In genomic region chr17:80219777-80220708, GRCh38 we compare ENCODE assay signal across 8 cellular contexts. TPM values are rescaled to one million over a fixed set of nuclear protein-coding genes. Genes with fewer than 3 reads are reported as not detected.
DNase-seq lines count a peak whose midpoint lies in the region; ATAC-seq and TF ChIP-seq lines count a peak whose summit lies in the region.

Gene SGSH, minus strand, starts transcription at chr17:80220333. Its CDS starts 20 bp downstream, at chr17:80220313.
Gene SLC26A11, plus strand, starts transcription at chr17:80220427. Its CDS starts 1,134 bp downstream, at chr17:80221561.

- peak; percentile 48 for ATAC-seq in HG03175 (IDR thresholded peaks at IDR 0.05; ENCODE audit: unreplicated experiment)
- peak; percentile 53 to 54 for ATAC-seq in naive thymus-derived CD8-positive, alpha-beta T cell
- ATAC-seq in stimulated activated naive CD8-positive, alpha-beta T cell treated with anti-CD3 and anti-CD28 coated beads, Interleukin-15, Interleukin-2, amounts not matched to agents 100 U/mL and 50 U/mL, for 24 hours = peak; percentile 34
- ATAC-seq in GM19324 (IDR thresholded peaks at IDR 0.05; ENCODE audit: low FRiP score, unreplicated experiment) = no peak

- DNase-seq in GM13976 (ENCODE audit: low spot score) (peak; percentile 90), OCI-LY7 (ENCODE audit: low spot score) (peak; percentile 71), fibroblast of lung (ENCODE audit: low read depth in 2 of 2) (peak; percentile 41 to 42)
- peak; percentile 40 to 47 for DNase-seq in activated T-helper 1 cell treated with anti-CD3 and anti-CD28 coated beads, Interleukin-2, amount 50 U/mL, for 16 hours (ENCODE audit: low read depth in 1 of 2, low spot score in 1 of 2)
- peak in 9 of 10 donors; percentile 17 to 76 (median 47) for DNase-seq in naive thymus-derived CD8-positive, alpha-beta T cell
- DNase-seq in stimulated activated naive CD8-positive, alpha-beta T cell treated with anti-CD3 and anti-CD28 coated beads, Interleukin-15, Interleukin-2, amounts not matched to agents 100 U/mL and 50 U/mL, for 24 hours = peak; percentile 79

- CTCF ChIA-PET in OCI-LY7 (lab: Charles Lee; ENCODE audit: unreplicated experiment) = interaction anchor here (0.5 to 0.6 kb wide), 2 partner anchors 121 to 143 kb away, joined by 3 to 4 read pairs; no protein-coding TSS in a partner anchor

- H3K36me3 ChIP-seq in OCI-LY7 (ENCODE audit: insufficient read depth, low read length) = peaks cover 7% of the 10 kb centered on the region
- peaks cover 13% of the 10 kb centered on the region for H3K36me3 ChIP-seq in fibroblast of lung (ENCODE audit: control insufficient read depth, insufficient read depth, low read length)

- H3K9ac ChIP-seq in fibroblast of lung (ENCODE audit: insufficient read depth, low read length) = peak within 1 kb of the TSS; percentile 76

- in situ Hi-C loops in GM13976 (cut with MboI; ENCODE audit: low sequenced_read_pairs, unreplicated experiment) = no loop called here

- intact Hi-C loops in OCI-LY7 (cut with micrococcal nuclease; ENCODE audit: unreplicated experiment) = no loop called here

- H3K9me3 ChIP-seq in OCI-LY7 (ENCODE audit: low read length) (no peaks in the 10 kb centered on the region), fibroblast of lung (ENCODE audit: control insufficient read depth, insufficient read depth, low read depth, low read length) (no peaks in the 10 kb centered on the region)

- POLR2A ChIA-PET in OCI-LY7 (lab: Charles Lee) = interaction anchor here (0.6 kb wide), 3 partner anchors 74 to 695 kb away, joined by 4 to 5 read pairs (median 5); no protein-coding TSS in a partner anchor
- POLR2A ChIA-PET in naive thymus-derived CD8-positive, alpha-beta T cell (lab: Charles Lee) = interaction anchor here (0.7 to 4.0 kb wide), 12 partner anchors 12 to 719 kb away, joined by 3 to 21 read pairs (median 5); partner anchors contain the start of genes EIF4A3 and GAA

- H3K4me1 ChIP-seq in OCI-LY7 (ENCODE audit: insufficient read depth, low read length, poor library complexity, severe bottlenecking) (peaks cover 10% of the 10 kb centered on the region), fibroblast of lung (ENCODE audit: control insufficient read depth, extremely low read depth, insufficient read depth, low read length) (peaks cover 9% of the 10 kb centered on the region)

- H3K27ac ChIP-seq in OCI-LY7 (ENCODE audit: low read depth, low read length, poor library complexity, severe bottlenecking) (peak within 1 kb of the TSS; percentile 61), fibroblast of lung (ENCODE audit: insufficient read depth, low read length) (peak within 1 kb of the TSS; percentile 88)

- peak within 1 kb of the TSS; percentile 91 to 97 (median 94) for H3K4me3 Mint-ChIP-seq in naive thymus-derived CD8-positive, alpha-beta T cell

- H3K4me3 ChIP-seq in OCI-LY7 (ENCODE audit: low read depth, low read length, poor library complexity, severe bottlenecking) (peak within 1 kb of the TSS; percentile 80), fibroblast of lung (replicated peaks in 1 of 4; ENCODE audit: control extremely low read depth in 1 of 4, insufficient read depth in 1 of 4, low read depth in 3 of 4, low read length in 4 of 4) (peak within 1 kb of the TSS; percentile 74 to 97 (median 86))

- H3K36me3 Mint-ChIP-seq in naive thymus-derived CD8-positive, alpha-beta T cell = peaks cover 0 to 27% (median 2%) of the 10 kb centered on the region in 3 donors

- peaks cover 27 to 64% (median 49%) of the 10 kb centered on the region in 4 donors for H3K4me1 Mint-ChIP-seq in naive thymus-derived CD8-positive, alpha-beta T cell

- no peaks in the 10 kb centered on the region for H3K9me2 ChIP-seq in OCI-LY7 (ENCODE audit: insufficient read depth, low read length)

- H2AFZ ChIP-seq in OCI-LY7 (ENCODE audit: low read length) (peak within 1 kb of the TSS; percentile 85), fibroblast of lung (ENCODE audit: low read length) (peak within 1 kb of the TSS; percentile 67)

- no peaks in the 10 kb centered on the region for H3K27me3 Mint-ChIP-seq in naive thymus-derived CD8-positive, alpha-beta T cell

- H3K79me2 ChIP-seq in OCI-LY7 (ENCODE audit: insufficient read depth, low read depth, low read length) (no peaks in the 10 kb centered on the region), fibroblast of lung (ENCODE audit: control insufficient read depth, insufficient read depth, low read length) (peaks cover 12% of the 10 kb centered on the region)

- H4K20me1 ChIP-seq in OCI-LY7 (ENCODE audit: insufficient read depth, low read length) (no peaks in the 10 kb centered on the region), fibroblast of lung (ENCODE audit: control insufficient read depth, extremely low read depth, insufficient read depth, low read length) (no peaks in the 10 kb centered on the region)

- H3K9me3 Mint-ChIP-seq in naive thymus-derived CD8-positive, alpha-beta T cell = no peaks in the 10 kb centered on the region

- H3K27me3 ChIP-seq in fibroblast of lung (ENCODE audit: control insufficient read depth, insufficient read depth, low read length) = no peaks in the 10 kb centered on the region

- H3K4me2 ChIP-seq in OCI-LY7 (ENCODE audit: low read length) (peak within 1 kb of the TSS; percentile 98), fibroblast of lung (ENCODE audit: extremely low read depth, insufficient read depth, low read length) (peak within 1 kb of the TSS; percentile 97)

- peak within 1 kb of the TSS; percentile 94 to 98 (median 97) for H3K27ac Mint-ChIP-seq in naive thymus-derived CD8-positive, alpha-beta T cell

- no TSS peak for BruUV-seq in OCI-LY7 (replicated peaks; lab: Mats Ljungman, UMichigan)

- TF ChIP-seq CTCF in GM13976 (IDR thresholded peaks at IDR 0.05; ENCODE audit: borderline replicate concordance, control extremely low read depth, extremely low read depth, insufficient read depth, missing control alignments) (no peak), OCI-LY7 (conservative IDR thresholded peaks at IDR 0.05; ENCODE audit: low read length) (0 out of 2 replicates have a peak, but pooled peaks have one; percentile 26), fibroblast of lung (conservative IDR thresholded peaks at IDR 0.05 in 1 of 2, IDR thresholded peaks at IDR 0.05 in 1 of 2; ENCODE audit: low read depth in 1 of 2, low read length in 2 of 2) (peak in 1 of 2 donors; percentile 1)

RNA-seq across cellular contexts. Expression of gene SGSH, which starts in this region (rescaled TPM):
- 13.8 and 14.3 TPM in 2 replicates for total RNA-seq in OCI-LY7 (2014; rRNA removed; shearing (Covaris generic))
- total RNA-seq in OCI-LY7 (2022) = 38.4 and 45.5 TPM in 2 replicates
- 12.1 and 26.9 TPM in 2 replicates for total RNA-seq in fibroblast of lung
- polyA plus RNA-seq in fibroblast of lung = 57.2 and 70.7 TPM in 2 replicates
- polyA plus RNA-seq in fibroblast of lung (2012) = 40.5 and 55.2 TPM in 2 replicates
- polyA minus RNA-seq in fibroblast of lung (ENCODE audit: low replicate concordance) = 114 and 187 TPM in 2 replicates
- total RNA-seq in naive thymus-derived CD8-positive, alpha-beta T cell = 100 to 1,000 TPM; 138 to 143 TPM
- 10 to 100 TPM; 20.1 to 36.5 (median 25.6) TPM for polyA plus RNA-seq in naive thymus-derived CD8-positive, alpha-beta T cell

RNA-seq across cellular contexts. Expression of gene SLC26A11, which starts in this region (rescaled TPM):
- total RNA-seq in OCI-LY7 (2014; rRNA removed; shearing (Covaris generic)) = 3.5 and 6.0 TPM in 2 replicates
- total RNA-seq in OCI-LY7 (2022) = 2.9 and 4.1 TPM in 2 replicates
- total RNA-seq in fibroblast of lung = 8.2 and 19.3 TPM in 2 replicates
- polyA plus RNA-seq in fibroblast of lung = 5.8 and 6.5 TPM in 2 replicates
- polyA plus RNA-seq in fibroblast of lung (2012) = 6.7 and 10.5 TPM in 2 replicates
- polyA minus RNA-seq in fibroblast of lung (ENCODE audit: low replicate concordance) = 11.0 and 11.6 TPM in 2 replicates
- 10 to 100 TPM; 93.1 to 96.2 TPM for total RNA-seq in naive thymus-derived CD8-positive, alpha-beta T cell
- 1 to 10 TPM; 4.8 to 8.4 (median 5.7) TPM for polyA plus RNA-seq in naive thymus-derived CD8-positive, alpha-beta T cell
